Comparison of ENCODE assay signal across 24 cellular contexts in genomic region chr2:182129188-182129707, GRCh38.
"Had no signal": no experiment of that assay in that cellular context is flagged by ENCODE, and none has a peak within 500 bp of the region (broad histone marks: within the 10 kb centered on the region; RNA-seq: fewer than 3 reads in every experiment).

No MANE protein-coding gene starts in this region.

- H3K36me3 ChIP-seq: ascending aorta, brain microvascular endothelial cell, neutrophil, upper lobe of left lung had no signal

- DNase-seq: activated CD4-positive, alpha-beta T cell treated with anti-CD3 and anti-CD28 coated beads, Interleukin-2, amount 10 ng/mL, durations not matched to agents 24 days and 14 days; activated CD8-positive, alpha-beta memory T cell treated with anti-CD3 and anti-CD28 coated beads, Interleukin-2, amount 10 ng/mL, durations not matched to agents 7 days and 5 days; activated CD8-positive, alpha-beta T cell treated with anti-CD3 and anti-CD28 coated beads for 36 hours; activated effector memory CD4-positive, alpha-beta T cell treated with anti-CD3 and anti-CD28 coated beads, Interleukin-2, amount 50 U/mL, for 16 hours; activated T-cell treated with anti-CD3 and anti-CD28 coated beads for 4 hours; brain microvascular endothelial cell; effector CD4-positive, alpha-beta T cell; glutamatergic neuron; hippocampal formation; left ventricle myocardium superior; mammary epithelial cell; right cardiac atrium; stimulated activated CD4-positive, alpha-beta T cell treated with anti-CD3 and anti-CD28 coated beads, Interleukin-2, amount 100 ng/mL, for 48 hours; stimulated activated CD8-positive, alpha-beta memory T cell treated with anti-CD3 and anti-CD28 coated beads, Interleukin-4, amount 100 ng/mL, for 48 hours; stimulated activated naive B cell treated with anti-CD40 and anti-IgM and Interleukin-4, amounts not matched to agents 10 μg/mL and 1 μg/mL and 100 μg/mL, for 72 hours; SW 1271; T-helper 17 cell; testis; upper lobe of left lung had no signal

- H3K4me1 ChIP-seq: ascending aorta, parathyroid adenoma, testis, upper lobe of left lung had no signal

- H3K4me3 ChIP-seq: ascending aorta, smooth muscle cell, testis, upper lobe of left lung had no signal

- H3K27ac ChIP-seq: ascending aorta, brain microvascular endothelial cell, neutrophil, parathyroid adenoma, testis, upper lobe of left lung had no signal

- H3K9ac ChIP-seq: parathyroid adenoma had no signal

- H3K27me3 ChIP-seq: ascending aorta, brain microvascular endothelial cell, neutrophil, testis, upper lobe of left lung had no signal

- H3K9me3 ChIP-seq: neutrophil, testis, upper lobe of left lung had no signal

- ATAC-seq: activated CD8-positive, alpha-beta memory T cell treated with anti-CD3 and anti-CD28 coated beads, Interleukin-2, amount 10 ng/mL, durations not matched to agents 7 days and 5 days; activated CD8-positive, alpha-beta T cell treated with anti-CD3 and anti-CD28 coated beads for 36 hours; left ventricle myocardium superior; natural killer cell treated with Interleukin-12 subunit alpha and Interleukin-12 subunit beta and Interleukin-15 and Interleukin-18, amount 100 ng/mL, for 72 hours; right cardiac atrium; stimulated activated naive B cell treated with anti-CD40 and anti-IgM and Interleukin-4, amounts not matched to agents 10 μg/mL and 1 μg/mL and 100 μg/mL, for 72 hours; T-helper 17 cell had no signal
